In the genomic region with DNA sequence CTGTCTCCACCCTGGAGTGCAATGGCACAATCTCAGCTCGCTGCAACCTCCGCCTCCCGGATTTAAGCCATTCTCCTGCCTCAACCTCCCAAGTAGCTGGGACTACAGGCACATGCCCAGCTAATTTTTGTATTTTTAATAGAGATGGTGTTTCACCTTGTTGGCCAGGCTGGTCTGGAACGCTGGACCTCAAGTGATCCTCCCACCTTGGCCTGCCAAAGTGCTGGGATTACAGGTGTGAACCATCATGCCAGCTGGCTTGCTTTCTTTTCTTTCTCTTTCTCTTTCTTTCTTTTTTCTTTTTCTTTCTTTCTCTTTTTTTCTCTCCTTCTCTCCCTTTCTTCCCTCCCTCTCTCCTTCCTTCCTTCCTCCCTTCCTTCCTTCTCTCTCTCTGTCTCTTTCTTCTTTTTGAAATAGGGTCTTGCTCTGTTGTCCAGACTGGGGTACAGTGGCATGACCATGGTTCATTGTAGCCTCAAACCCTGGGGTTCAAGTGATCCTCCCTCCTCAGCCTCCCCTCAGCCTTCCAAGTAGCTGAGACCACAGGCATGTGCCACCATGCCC, we compare ENCODE assay signal across 16 cellular contexts. TPM values are rescaled to one million over a fixed set of nuclear protein-coding genes. Genes with fewer than 3 reads are reported as not detected.
DNase-seq lines count a peak whose midpoint lies in the region; ATAC-seq, FAIRE-seq and TF ChIP-seq lines count a peak whose summit lies in the region.
"Had no signal": no experiment of that assay in that cellular context is flagged by ENCODE, and none has a peak within 500 bp of the region (broad histone marks: within the 10 kb centered on the region; RNA-seq: fewer than 3 reads in every experiment).

No MANE protein-coding gene starts in this region.

- FAIRE-seq in A549 (lab: Jason Lieb, UNC), result no peak
- FAIRE-seq: GM18507 had no signal

- H3K4me2 ChIP-seq in A549 (no peak overlapping the region), IMR-90 (ENCODE audit: low read depth, low read length) (no peak overlapping the region)

- peak overlapping the region; percentile 26 for H3K27ac Mint-ChIP-seq in stimulated activated memory B cell treated with anti-CD40 and anti-IgM and Interleukin-4, amounts not matched to agents 10 μg/mL and 1 μg/mL and 100 μg/mL, for 72 hours
- H3K27ac Mint-ChIP-seq in activated T-helper 1 cell treated with anti-CD3 and anti-CD28 coated beads, Interleukin-12 subunit alpha, Interleukin-12 subunit beta, Interleukin-2, Interleukin-4 antibody, amounts not matched to agents 30 ng/mL and 10 ng/mL and 1 ng/mL, durations not matched to agents 14 hours and 24 hours and 36 hours, result no peak overlapping the region

- peak overlapping the region; percentile 49; the same call in 1 of the 2 replicates for H2BK120ac ChIP-seq in IMR-90 (ENCODE audit: low read depth, low read length)

- no peak overlapping the region for H3K56ac ChIP-seq in IMR-90 (ENCODE audit: extremely low read depth, insufficient read depth, low read length)

- no peaks in the 10 kb centered on the region for H3K36me3 ChIP-seq in IMR-90 (ENCODE audit: control insufficient read depth, insufficient read depth, low read length)
- no peaks in the 10 kb centered on the region for H3K36me3 ChIP-seq in esophagus (ENCODE audit: control insufficient read depth in 2 of 2, insufficient read depth in 2 of 2, low read length in 1 of 2)
- H3K36me3 ChIP-seq in H7 (replicated peaks; ENCODE audit: control insufficient read depth, insufficient read depth, low read length), result no peaks in the 10 kb centered on the region
- H3K36me3 ChIP-seq: SJCRH30 had no signal

- H3K9me3 Mint-ChIP-seq in stimulated activated memory B cell treated with anti-CD40 and anti-IgM and Interleukin-4, amounts not matched to agents 10 μg/mL and 1 μg/mL and 100 μg/mL, for 72 hours, result peaks cover 8% of the 10 kb centered on the region
- H3K9me3 Mint-ChIP-seq in activated T-helper 1 cell treated with anti-CD3 and anti-CD28 coated beads, Interleukin-12 subunit alpha, Interleukin-12 subunit beta, Interleukin-2, Interleukin-4 antibody, amounts not matched to agents 30 ng/mL and 10 ng/mL and 1 ng/mL, durations not matched to agents 14 hours and 24 hours and 36 hours, result no peaks in the 10 kb centered on the region

- H3K27me3 ChIP-seq in IMR-90 (ENCODE audit: control insufficient read depth, insufficient read depth, low read length) (no peaks in the 10 kb centered on the region; the same call in 1 of the 2 replicates), esophagus (ENCODE audit: control insufficient read depth in 1 of 2, insufficient read depth in 2 of 2, low read length in 2 of 2) (no peaks in the 10 kb centered on the region), H7 (ENCODE audit: control insufficient read depth, insufficient read depth, low read length) (no peaks in the 10 kb centered on the region; the same call in 1 of the 2 replicates)

- H3K79me1 ChIP-seq in IMR-90 (ENCODE audit: low read depth in 1 of 2, low read length in 2 of 2), result no peaks in the 10 kb centered on the region; a peak in 1 of 4 replicates

- peaks cover 36% of the 10 kb centered on the region for H3K27me3 Mint-ChIP-seq in stimulated activated memory B cell treated with anti-CD40 and anti-IgM and Interleukin-4, amounts not matched to agents 10 μg/mL and 1 μg/mL and 100 μg/mL, for 72 hours
- peaks cover 3% of the 10 kb centered on the region for H3K27me3 Mint-ChIP-seq in activated T-helper 1 cell treated with anti-CD3 and anti-CD28 coated beads, Interleukin-12 subunit alpha, Interleukin-12 subunit beta, Interleukin-2, Interleukin-4 antibody, amounts not matched to agents 30 ng/mL and 10 ng/mL and 1 ng/mL, durations not matched to agents 14 hours and 24 hours and 36 hours (ENCODE audit: insufficient read depth)

- H2AFZ ChIP-seq in IMR-90 (replicated peaks; ENCODE audit: low read length, poor library complexity), result no peak overlapping the region

- no peak for TF ChIP-seq POLR2A in A549 (IDR thresholded peaks at IDR 0.05; ENCODE audit: low read length)
- TF ChIP-seq POLR2A in IMR-90 (IDR thresholded peaks at IDR 0.05; ENCODE audit: low read depth, low read length), result no peak

- no peaks in the 10 kb centered on the region for H3K4me1 Mint-ChIP-seq in stimulated activated memory B cell treated with anti-CD40 and anti-IgM and Interleukin-4, amounts not matched to agents 10 μg/mL and 1 μg/mL and 100 μg/mL, for 72 hours
- H3K4me1 Mint-ChIP-seq in activated T-helper 1 cell treated with anti-CD3 and anti-CD28 coated beads, Interleukin-12 subunit alpha, Interleukin-12 subunit beta, Interleukin-2, Interleukin-4 antibody, amounts not matched to agents 30 ng/mL and 10 ng/mL and 1 ng/mL, durations not matched to agents 14 hours and 24 hours and 36 hours (ENCODE audit: low read depth), result no peaks in the 10 kb centered on the region

- dilution Hi-C loops in IMR-90 (cut with HindIII; ENCODE audit: low sequenced_read_pairs, unreplicated experiment), result no loop called here

- DNase-seq in A549 (ENCODE audit: low read depth in 1 of 2, low spot score in 1 of 2) (no peak), IMR-90 (no peak), H7 (no peak)
- DNase-seq in activated T-helper 1 cell treated with anti-CD3 and anti-CD28 coated beads, Interleukin-12 subunit alpha, Interleukin-12 subunit beta, Interleukin-2, Interleukin-4 antibody, amounts not matched to agents 30 ng/mL and 10 ng/mL and 1 ng/mL, durations not matched to agents 14 hours and 24 hours and 36 hours (ENCODE audit: low spot score), result no peak
- no peak for DNase-seq in activated effector memory CD4-positive, alpha-beta T cell treated with Interleukin-2 at 50 U/mL for 16 hours
- DNase-seq: ACHN, DMS153, MV-4-11, NCI-H1417 treated with DMSO at 0.1 percent for 48 hours, NCI-H2029, NCI-H510A treated with DMSO at 0.1 percent for 48 hours, SJCRH30 had no signal

- CTCF ChIA-PET in A549 (lab: Yijun Ruan, JAX) (interaction anchor here (1.0 to 1.3 kb wide), 2 partner anchors 96 to 139 kb away, joined by 3 to 6 read pairs; no protein-coding TSS in a partner anchor), IMR-90 (lab: Yijun Ruan, JAX) (no interaction called here)

- H3K4me3 ChIP-seq in A549, result no peak overlapping the region
- no peak overlapping the region for H3K4me3 ChIP-seq in IMR-90 (ENCODE audit: insufficient read depth, low read depth, low read length)
- H3K4me3 ChIP-seq in esophagus (ENCODE audit: low read depth in 1 of 2, low read length in 2 of 2), result no peak overlapping the region
- no peak overlapping the region for H3K4me3 ChIP-seq in H7 (ENCODE audit: insufficient read depth, low read depth, low read length)
- H3K4me3 ChIP-seq: SJCRH30 had no signal

- no peak overlapping the region for H3K23ac ChIP-seq in IMR-90 (ENCODE audit: low read depth, low read length)

- H3K4me1 ChIP-seq in A549 (peaks cover 37% of the 10 kb centered on the region), IMR-90 (ENCODE audit: control insufficient read depth, insufficient read depth, low read length) (peaks cover 24% of the 10 kb centered on the region), esophagus (ENCODE audit: control insufficient read depth in 2 of 2, insufficient read depth in 2 of 2, low read length in 1 of 2) (peaks cover 9 to 19% of the 10 kb centered on the region in 2 donors)
- H3K4me1 ChIP-seq: SJCRH30 had no signal

- H3K27ac ChIP-seq in A549 (peak overlapping the region; percentile 27 to 45; a peak in 2 of 6 replicates), IMR-90 (ENCODE audit: insufficient read depth, low read length) (no peak overlapping the region), esophagus (ENCODE audit: low read depth in 2 of 2, low read length in 1 of 2) (peak overlapping the region; percentile 22 to 43)
- H3K27ac ChIP-seq: SJCRH30 had no signal

- no peaks in the 10 kb centered on the region for H3K36me3 Mint-ChIP-seq in stimulated activated memory B cell treated with anti-CD40 and anti-IgM and Interleukin-4, amounts not matched to agents 10 μg/mL and 1 μg/mL and 100 μg/mL, for 72 hours
- no peaks in the 10 kb centered on the region for H3K36me3 Mint-ChIP-seq in activated T-helper 1 cell treated with anti-CD3 and anti-CD28 coated beads, Interleukin-12 subunit alpha, Interleukin-12 subunit beta, Interleukin-2, Interleukin-4 antibody, amounts not matched to agents 30 ng/mL and 10 ng/mL and 1 ng/mL, durations not matched to agents 14 hours and 24 hours and 36 hours (ENCODE audit: low read depth)

- no peak overlapping the region for H3K18ac ChIP-seq in IMR-90 (ENCODE audit: low read depth, low read length)

- H4K8ac ChIP-seq in IMR-90 (ENCODE audit: low read depth in 2 of 2, low read length in 2 of 2), result no peak overlapping the region

- no peaks in the 10 kb centered on the region for H4K20me1 ChIP-seq in IMR-90 (ENCODE audit: insufficient read depth, low read length)

- no peak overlapping the region for H2BK15ac ChIP-seq in IMR-90 (ENCODE audit: low read depth, low read length)

- H3K9me1 ChIP-seq in IMR-90 (ENCODE audit: insufficient read depth, low read length), result peaks cover 9% of the 10 kb centered on the region; the same call in 1 of the 2 replicates

- no peak overlapping the region for H2BK5ac ChIP-seq in IMR-90 (ENCODE audit: low read depth, low read length, poor library complexity, severe bottlenecking)

- H3K4ac ChIP-seq in IMR-90 (ENCODE audit: low read depth, low read length), result 0 out of 2 replicates have a peak overlapping the region, but pooled peaks have one; percentile 40

- no peak overlapping the region for H2BK20ac ChIP-seq in IMR-90 (ENCODE audit: low read depth, low read length)

- H4K5ac ChIP-seq in IMR-90 (ENCODE audit: low read depth, low read length), result no peak overlapping the region

- H2AK9ac ChIP-seq in IMR-90 (replicated peaks; ENCODE audit: low read depth, low read length, poor library complexity), result no peak overlapping the region

- POLR2A ChIA-PET in A549 (lab: Yijun Ruan, JAX) (no interaction called here), IMR-90 (lab: Charles Lee; ENCODE audit: unreplicated experiment) (no interaction called here)

- TF ChIP-seq RAD21 in A549 (conservative IDR thresholded peaks at IDR 0.05 in 1 of 2, IDR thresholded peaks at IDR 0.05 in 1 of 2) (no peak), IMR-90 (IDR thresholded peaks at IDR 0.05; ENCODE audit: low read length) (no peak)

- H3K9ac ChIP-seq in IMR-90 (ENCODE audit: low read depth, low read length), result no peak overlapping the region

- in situ Hi-C loops in IMR-90 (cut with MboI; ENCODE audit: low sequenced_read_pairs), result loop anchor here (5.0 kb wide), 1 partner anchor 99 kb away; no protein-coding TSS in a partner anchor

- H3K9me3 ChIP-seq in A549, result no peaks in the 10 kb centered on the region
- H3K9me3 ChIP-seq in IMR-90 (ENCODE audit: control insufficient read depth, insufficient read depth, low read length), result no peaks in the 10 kb centered on the region
- no peaks in the 10 kb centered on the region for H3K9me3 ChIP-seq in esophagus (ENCODE audit: control insufficient read depth in 2 of 2, insufficient read depth in 1 of 2, low read depth in 1 of 2, low read length in 1 of 2)
- H3K9me3 ChIP-seq: SJCRH30 had no signal

- TF ChIP-seq CTCF in A549 (IDR thresholded peaks at IDR 0.05), result no peak
- TF ChIP-seq CTCF in IMR-90 (conservative IDR thresholded peaks at IDR 0.05; ENCODE audit: low read depth, low read length), result no peak

- intact Hi-C loops in IMR-90 (cut with micrococcal nuclease), result no loop called here
- intact Hi-C loops in activated T-helper 1 cell treated with anti-CD3 and anti-CD28 coated beads, Interleukin-12 subunit alpha, Interleukin-12 subunit beta, Interleukin-2, Interleukin-4 antibody, amounts not matched to agents 30 ng/mL and 10 ng/mL and 1 ng/mL, durations not matched to agents 14 hours and 24 hours and 36 hours (cut with micrococcal nuclease), result no loop called here

- 24% methylated on average over 4 of the region's 4 CpGs for WGBS in A549 (ENCODE audit: missing lambda C conversion rate)
- WGBS in IMR-90 (ENCODE audit: extremely low coverage in 2 of 2, insufficient read length in 1 of 2), 2 experiments, result no CpG with 5 or more reads among the region's 4 CpGs
- WGBS in esophagus, 2 donors, result 61 to 70% methylated on average over 4 of the region's 4 CpGs

- ATAC-seq in A549, result no peak
- no peak for ATAC-seq in IMR-90 (ENCODE audit: low read depth)
- no peak for ATAC-seq in stimulated activated memory B cell treated with anti-CD40 and anti-IgM and Interleukin-4, amounts not matched to agents 10 μg/mL and 1 μg/mL and 100 μg/mL, for 72 hours
- no peak for ATAC-seq in HG03442 (IDR thresholded peaks at IDR 0.05; ENCODE audit: unreplicated experiment)

- no peak for TF ChIP-seq EP300 in A549 (IDR thresholded peaks at IDR 0.05)

- no TSS peak for BruUV-seq in IMR-90 (replicated peaks; lab: Mats Ljungman, UMichigan)

- H4K91ac ChIP-seq in IMR-90 (ENCODE audit: insufficient read depth, low read depth, low read length), result no peak overlapping the region; the same call in 1 of the 2 replicates

- no peak overlapping the region; the same call in 1 of the 2 replicates for H3K14ac ChIP-seq in IMR-90 (replicated peaks; ENCODE audit: low read depth, low read length)

- H2AK5ac ChIP-seq in IMR-90 (ENCODE audit: low read depth, low read length), result peak overlapping the region; percentile 27

- H3K4me3 Mint-ChIP-seq in stimulated activated memory B cell treated with anti-CD40 and anti-IgM and Interleukin-4, amounts not matched to agents 10 μg/mL and 1 μg/mL and 100 μg/mL, for 72 hours, result no peak overlapping the region
- no peak overlapping the region for H3K4me3 Mint-ChIP-seq in activated T-helper 1 cell treated with anti-CD3 and anti-CD28 coated beads, Interleukin-12 subunit alpha, Interleukin-12 subunit beta, Interleukin-2, Interleukin-4 antibody, amounts not matched to agents 30 ng/mL and 10 ng/mL and 1 ng/mL, durations not matched to agents 14 hours and 24 hours and 36 hours

RNA-seq across cellular contexts. Expression of gene NFIC, which starts 33.3 kb away (rescaled TPM):
- polyA plus RNA-seq in A549 (2011; rRNA removed), result 2.6 and 4.7 TPM in 2 replicates
- polyA plus RNA-seq in A549 (2012; cell fraction: cytosol; rRNA removed), result 8.9 and 14.2 TPM in 2 replicates
- polyA plus RNA-seq in A549 (2012; cell fraction: nucleus; rRNA removed), result 20.1 and 22.9 TPM in 2 replicates
- 34.6 to 36.4 TPM (median 34.9 TPM) in 3 replicates for polyA plus RNA-seq in A549 (2017; fragmentation: RNase III; extraction: RNeasy Plus Mini Kit Qiagen cat#74134 plus additional on column Dnase treatment)
- polyA minus RNA-seq in A549 (2011; rRNA and poly(A)+ RNA removed), result 10.5 and 14.6 TPM in 2 replicates
- 21.9 and 26.9 TPM in 2 replicates for total RNA-seq in IMR-90 (2012; rRNA removed)
- 29.2 and 32.1 TPM in 2 replicates for polyA plus RNA-seq in IMR-90 (2012; rRNA removed)
- polyA plus RNA-seq in IMR-90 (2012; cell fraction: cytosol; rRNA removed), result 19.6 and 28.1 TPM in 2 replicates
- polyA plus RNA-seq in IMR-90 (2012; cell fraction: nucleus; rRNA removed; ENCODE audit: low replicate concordance), result 23.6 and 45.1 TPM in 2 replicates
- 10 to 100 TPM; 15.4 to 48.1 TPM for polyA plus RNA-seq in esophagus
- total RNA-seq in activated T-helper 1 cell treated with anti-CD3 and anti-CD28 coated beads, Interleukin-12 subunit alpha, Interleukin-12 subunit beta, Interleukin-2, Interleukin-4 antibody, amounts not matched to agents 30 ng/mL and 10 ng/mL and 1 ng/mL, durations not matched to agents 14 hours and 24 hours and 36 hours, result 16.8 and 18.7 TPM in 2 replicates
- total RNA-seq in H7 (2014; rRNA removed; shearing (Covaris generic)), result 1.7 and 2.2 TPM in 2 replicates
